ENCODE assay signal across 8 cellular contexts in the genomic region with DNA sequence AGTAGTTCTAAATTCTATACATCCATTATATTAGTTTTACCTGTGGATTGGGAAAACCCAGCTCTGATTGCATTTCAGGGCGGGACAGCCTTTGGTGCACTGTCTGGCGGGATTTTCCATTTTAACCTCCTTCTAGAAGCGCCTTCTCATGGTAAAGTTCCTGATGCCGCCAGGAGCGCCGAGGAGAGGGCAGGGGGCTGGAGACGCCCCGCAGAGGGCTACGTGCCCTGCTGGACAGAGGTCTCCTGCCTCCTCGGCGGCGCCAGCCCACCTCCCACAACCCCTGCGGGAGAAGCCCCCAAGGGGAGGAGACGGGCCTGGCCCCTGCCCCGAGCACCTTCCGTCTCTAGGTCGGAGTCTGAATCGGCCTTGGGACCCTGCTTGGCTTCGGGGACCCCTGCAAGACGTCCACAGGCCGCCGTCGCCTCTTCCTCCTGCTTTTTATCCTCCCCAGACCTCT. TPM values are rescaled to one million over a fixed set of nuclear protein-coding genes. Genes with fewer than 3 reads are reported as not detected.
DNase-seq lines count a peak whose midpoint lies in the region; ATAC-seq and TF ChIP-seq lines count a peak whose summit lies in the region.

No MANE protein-coding gene starts in this region.

- no peak for ATAC-seq in GM21447 (IDR thresholded peaks at IDR 0.05; ENCODE audit: unreplicated experiment)

- H3K4me1 Mint-ChIP-seq in mesothelial cell of epicardium: peaks cover 38% of the 10 kb centered on the region

- DNase-seq in AG09309 (ENCODE audit: low read depth) (no peak), HFF-Myc (ENCODE audit: extremely low read depth, low read depth) (no peak), astrocyte of the cerebellum (ENCODE audit: low read depth) (no peak), mesothelial cell of epicardium (ENCODE audit: low spot score in 2 of 2, unreplicated experiment in 2 of 2) (peak in 1 of 2 experiments; percentile 52), posterior cingulate gyrus (no peak), anterior cingulate cortex (lab: John Stamatoyannopoulos, UW) (no peak)
- DNase-seq in stimulated activated CD4-positive, alpha-beta T cell treated with anti-CD3 and anti-CD28 coated beads, Interleukin-2, amount 100 ng/mL, for 48 hours: no peak

- H3K27me3 Mint-ChIP-seq in mesothelial cell of epicardium (ENCODE audit: low read depth): no peaks in the 10 kb centered on the region

- peak overlapping the region; percentile 76 for H3K4me3 Mint-ChIP-seq in mesothelial cell of epicardium

- in situ Hi-C loops in astrocyte of the cerebellum (cut with HindIII; ENCODE audit: low sequenced_read_pairs): no loop called here

- no peaks in the 10 kb centered on the region for H3K36me3 Mint-ChIP-seq in mesothelial cell of epicardium

- intact Hi-C loops in posterior cingulate gyrus (cut with DNase I): no loop called here

- TF ChIP-seq CTCF in AG09309 (IDR thresholded peaks at IDR 0.05; ENCODE audit: control insufficient read depth, insufficient read depth, low read depth, low read length, missing control alignments): no peak
- no peak for TF ChIP-seq CTCF in HFF-Myc (IDR thresholded peaks at IDR 0.05; ENCODE audit: low read depth, low read length, missing control alignments)
- no peak for TF ChIP-seq CTCF in astrocyte of the cerebellum (IDR thresholded peaks at IDR 0.05; ENCODE audit: low read depth, low read length, missing control alignments)
- no peak for TF ChIP-seq CTCF in mesothelial cell of epicardium (IDR thresholded peaks at IDR 0.05; ENCODE audit: unreplicated experiment)

- peak overlapping the region; percentile 92 for H3K27ac Mint-ChIP-seq in mesothelial cell of epicardium

- no peaks in the 10 kb centered on the region for H3K9me3 Mint-ChIP-seq in mesothelial cell of epicardium

- peak overlapping the region; percentile 56 for H3K4me3 ChIP-seq in AG09309 (ENCODE audit: control insufficient read depth, low read depth, low read length)
- peak overlapping the region; percentile 55 for H3K4me3 ChIP-seq in HFF-Myc (replicated peaks; ENCODE audit: low read depth, low read length)
- H3K4me3 ChIP-seq in astrocyte of the cerebellum (ENCODE audit: low read depth, low read length): peak overlapping the region; percentile 53

RNA-seq across cellular contexts. Expression of gene P2RX6, which starts 1.2 kb away (rescaled TPM):
- total RNA-seq in mesothelial cell of epicardium: 0.72 to 1.1 TPM (median 0.88 TPM) in 3 replicates

RNA-seq across cellular contexts. Expression of gene THAP7, which starts 11.9 kb away (rescaled TPM):
- total RNA-seq in mesothelial cell of epicardium: 19.7 to 22.8 TPM (median 22.0 TPM) in 3 replicates

RNA-seq across cellular contexts. Expression of gene SLC7A4, which starts 18.6 kb away (rescaled TPM):
- total RNA-seq in mesothelial cell of epicardium: 3.2 to 3.7 TPM (median 3.2 TPM) in 3 replicates

RNA-seq across cellular contexts. Expression of gene LZTR1, which starts 31.7 kb away (rescaled TPM):
- total RNA-seq in mesothelial cell of epicardium: 92.3 to 101 TPM (median 97.3 TPM) in 3 replicates

RNA-seq across cellular contexts. Expression of gene LRRC74B, which starts 32.0 kb away (rescaled TPM):
- total RNA-seq in mesothelial cell of epicardium: 0.18 TPM in 1 of 3 replicates, not detected in the others
